Comparison of ENCODE assay signal across 1 cellular context in the genomic region with DNA sequence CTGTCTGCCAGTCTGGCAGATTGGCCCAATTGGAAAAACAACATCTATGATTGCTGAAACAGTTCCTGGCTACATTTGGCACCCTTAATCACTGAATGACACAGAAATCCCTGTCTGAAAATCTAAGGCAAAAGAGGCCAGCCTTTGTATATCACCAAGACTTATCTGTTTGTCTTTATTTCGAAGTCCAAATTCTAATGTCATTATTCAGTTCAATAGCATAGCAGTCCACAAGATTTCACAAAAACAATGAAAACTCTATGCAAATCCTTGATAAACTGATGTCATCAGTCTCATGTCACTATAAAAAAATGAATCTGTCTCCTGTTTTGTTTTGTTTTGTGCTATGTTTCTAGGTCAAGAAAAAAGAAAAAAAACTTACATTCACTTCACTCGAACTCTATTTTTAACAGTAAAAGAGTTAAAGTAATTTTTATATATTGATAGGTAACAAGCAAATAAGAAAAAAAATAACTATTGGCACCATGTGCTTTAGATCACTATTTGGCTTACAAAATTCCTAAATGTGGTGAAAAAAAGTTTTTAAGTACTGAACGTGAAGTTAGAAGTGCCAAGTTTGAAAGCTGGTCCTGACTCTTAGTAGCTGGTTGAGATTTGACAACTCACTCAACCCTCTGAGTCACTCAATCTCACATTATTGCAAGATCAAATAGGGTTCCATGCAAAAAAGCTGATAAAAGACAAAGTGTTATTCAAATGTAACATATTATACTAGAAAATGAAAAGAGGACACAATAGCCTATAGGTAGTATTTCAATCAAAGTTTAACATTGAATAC.
TF ChIP-seq lines count a peak whose summit lies in the region.

No MANE protein-coding gene starts in this region.

TF ChIP-seq in GM23338, 12 proteins besides CTCF, POLR2A, EP300 and RAD21 (continued from another document):
- TF ChIP-seq, protein P1, sequence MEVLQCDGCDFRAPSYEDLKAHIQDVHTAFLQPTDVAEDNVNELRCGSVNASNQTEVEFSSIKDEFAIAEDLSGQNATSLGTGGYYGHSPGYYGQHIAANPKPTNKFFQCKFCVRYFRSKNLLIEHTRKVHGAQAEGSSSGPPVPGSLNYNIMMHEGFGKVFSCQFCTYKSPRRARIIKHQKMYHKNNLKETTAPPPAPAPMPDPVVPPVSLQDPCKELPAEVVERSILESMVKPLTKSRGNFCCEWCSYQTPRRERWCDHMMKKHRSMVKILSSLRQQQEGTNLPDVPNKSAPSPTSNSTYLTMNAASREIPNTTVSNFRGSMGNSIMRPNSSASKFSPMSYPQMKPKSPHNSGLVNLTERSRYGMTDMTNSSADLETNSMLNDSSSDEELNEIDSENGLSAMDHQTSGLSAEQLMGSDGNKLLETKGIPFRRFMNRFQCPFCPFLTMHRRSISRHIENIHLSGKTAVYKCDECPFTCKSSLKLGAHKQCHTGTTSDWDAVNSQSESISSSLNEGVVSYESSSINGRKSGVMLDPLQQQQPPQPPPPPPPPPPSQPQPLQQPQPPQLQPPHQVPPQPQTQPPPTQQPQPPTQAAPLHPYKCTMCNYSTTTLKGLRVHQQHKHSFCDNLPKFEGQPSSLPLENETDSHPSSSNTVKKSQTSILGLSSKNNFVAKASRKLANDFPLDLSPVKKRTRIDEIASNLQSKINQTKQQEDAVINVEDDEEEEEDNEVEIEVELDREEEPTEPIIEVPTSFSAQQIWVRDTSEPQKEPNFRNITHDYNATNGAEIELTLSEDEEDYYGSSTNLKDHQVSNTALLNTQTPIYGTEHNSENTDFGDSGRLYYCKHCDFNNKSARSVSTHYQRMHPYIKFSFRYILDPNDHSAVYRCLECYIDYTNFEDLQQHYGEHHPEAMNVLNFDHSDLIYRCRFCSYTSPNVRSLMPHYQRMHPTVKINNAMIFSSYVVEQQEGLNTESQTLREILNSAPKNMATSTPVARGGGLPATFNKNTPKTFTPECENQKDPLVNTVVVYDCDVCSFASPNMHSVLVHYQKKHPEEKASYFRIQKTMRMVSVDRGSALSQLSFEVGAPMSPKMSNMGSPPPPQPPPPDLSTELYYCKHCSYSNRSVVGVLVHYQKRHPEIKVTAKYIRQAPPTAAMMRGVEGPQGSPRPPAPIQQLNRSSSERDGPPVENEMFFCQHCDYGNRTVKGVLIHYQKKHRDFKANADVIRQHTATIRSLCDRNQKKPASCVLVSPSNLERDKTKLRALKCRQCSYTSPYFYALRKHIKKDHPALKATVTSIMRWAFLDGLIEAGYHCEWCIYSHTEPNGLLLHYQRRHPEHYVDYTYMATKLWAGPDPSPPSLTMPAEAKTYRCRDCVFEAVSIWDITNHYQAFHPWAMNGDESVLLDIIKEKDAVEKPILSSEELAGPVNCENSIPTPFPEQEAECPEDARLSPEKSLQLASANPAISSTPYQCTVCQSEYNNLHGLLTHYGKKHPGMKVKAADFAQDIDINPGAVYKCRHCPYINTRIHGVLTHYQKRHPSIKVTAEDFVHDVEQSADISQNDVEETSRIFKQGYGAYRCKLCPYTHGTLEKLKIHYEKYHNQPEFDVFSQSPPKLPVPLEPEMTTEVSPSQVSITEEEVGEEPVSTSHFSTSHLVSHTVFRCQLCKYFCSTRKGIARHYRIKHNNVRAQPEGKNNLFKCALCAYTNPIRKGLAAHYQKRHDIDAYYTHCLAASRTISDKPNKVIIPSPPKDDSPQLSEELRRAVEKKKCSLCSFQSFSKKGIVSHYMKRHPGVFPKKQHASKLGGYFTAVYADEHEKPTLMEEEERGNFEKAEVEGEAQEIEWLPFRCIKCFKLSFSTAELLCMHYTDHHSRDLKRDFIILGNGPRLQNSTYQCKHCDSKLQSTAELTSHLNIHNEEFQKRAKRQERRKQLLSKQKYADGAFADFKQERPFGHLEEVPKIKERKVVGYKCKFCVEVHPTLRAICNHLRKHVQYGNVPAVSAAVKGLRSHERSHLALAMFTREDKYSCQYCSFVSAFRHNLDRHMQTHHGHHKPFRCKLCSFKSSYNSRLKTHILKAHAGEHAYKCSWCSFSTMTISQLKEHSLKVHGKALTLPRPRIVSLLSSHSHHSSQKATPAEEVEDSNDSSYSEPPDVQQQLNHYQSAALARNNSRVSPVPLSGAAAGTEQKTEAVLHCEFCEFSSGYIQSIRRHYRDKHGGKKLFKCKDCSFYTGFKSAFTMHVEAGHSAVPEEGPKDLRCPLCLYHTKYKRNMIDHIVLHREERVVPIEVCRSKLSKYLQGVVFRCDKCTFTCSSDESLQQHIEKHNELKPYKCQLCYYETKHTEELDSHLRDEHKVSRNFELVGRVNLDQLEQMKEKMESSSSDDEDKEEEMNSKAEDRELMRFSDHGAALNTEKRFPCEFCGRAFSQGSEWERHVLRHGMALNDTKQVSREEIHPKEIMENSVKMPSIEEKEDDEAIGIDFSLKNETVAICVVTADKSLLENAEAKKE (CRISPR knock-in tag; IDR thresholded peaks at IDR 0.05), result no peak
- TF ChIP-seq CREB1 (CRISPR knock-in tag; IDR thresholded peaks at IDR 0.05; ENCODE audit: low read depth) (no peak), EZH2phosphoT487 (IDR thresholded peaks at IDR 0.05; ENCODE audit: unreplicated experiment) (no peak), EZH2 (IDR thresholded peaks at IDR 0.05; ENCODE audit: low read depth, unreplicated experiment) (no peak)
- TF ChIP-seq, protein P2, sequence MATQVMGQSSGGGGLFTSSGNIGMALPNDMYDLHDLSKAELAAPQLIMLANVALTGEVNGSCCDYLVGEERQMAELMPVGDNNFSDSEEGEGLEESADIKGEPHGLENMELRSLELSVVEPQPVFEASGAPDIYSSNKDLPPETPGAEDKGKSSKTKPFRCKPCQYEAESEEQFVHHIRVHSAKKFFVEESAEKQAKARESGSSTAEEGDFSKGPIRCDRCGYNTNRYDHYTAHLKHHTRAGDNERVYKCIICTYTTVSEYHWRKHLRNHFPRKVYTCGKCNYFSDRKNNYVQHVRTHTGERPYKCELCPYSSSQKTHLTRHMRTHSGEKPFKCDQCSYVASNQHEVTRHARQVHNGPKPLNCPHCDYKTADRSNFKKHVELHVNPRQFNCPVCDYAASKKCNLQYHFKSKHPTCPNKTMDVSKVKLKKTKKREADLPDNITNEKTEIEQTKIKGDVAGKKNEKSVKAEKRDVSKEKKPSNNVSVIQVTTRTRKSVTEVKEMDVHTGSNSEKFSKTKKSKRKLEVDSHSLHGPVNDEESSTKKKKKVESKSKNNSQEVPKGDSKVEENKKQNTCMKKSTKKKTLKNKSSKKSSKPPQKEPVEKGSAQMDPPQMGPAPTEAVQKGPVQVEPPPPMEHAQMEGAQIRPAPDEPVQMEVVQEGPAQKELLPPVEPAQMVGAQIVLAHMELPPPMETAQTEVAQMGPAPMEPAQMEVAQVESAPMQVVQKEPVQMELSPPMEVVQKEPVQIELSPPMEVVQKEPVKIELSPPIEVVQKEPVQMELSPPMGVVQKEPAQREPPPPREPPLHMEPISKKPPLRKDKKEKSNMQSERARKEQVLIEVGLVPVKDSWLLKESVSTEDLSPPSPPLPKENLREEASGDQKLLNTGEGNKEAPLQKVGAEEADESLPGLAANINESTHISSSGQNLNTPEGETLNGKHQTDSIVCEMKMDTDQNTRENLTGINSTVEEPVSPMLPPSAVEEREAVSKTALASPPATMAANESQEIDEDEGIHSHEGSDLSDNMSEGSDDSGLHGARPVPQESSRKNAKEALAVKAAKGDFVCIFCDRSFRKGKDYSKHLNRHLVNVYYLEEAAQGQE (IDR thresholded peaks at IDR 0.05; ENCODE audit: unreplicated experiment), result no peak
